ENCODE assay signal across 1 cellular context in the genomic region with DNA sequence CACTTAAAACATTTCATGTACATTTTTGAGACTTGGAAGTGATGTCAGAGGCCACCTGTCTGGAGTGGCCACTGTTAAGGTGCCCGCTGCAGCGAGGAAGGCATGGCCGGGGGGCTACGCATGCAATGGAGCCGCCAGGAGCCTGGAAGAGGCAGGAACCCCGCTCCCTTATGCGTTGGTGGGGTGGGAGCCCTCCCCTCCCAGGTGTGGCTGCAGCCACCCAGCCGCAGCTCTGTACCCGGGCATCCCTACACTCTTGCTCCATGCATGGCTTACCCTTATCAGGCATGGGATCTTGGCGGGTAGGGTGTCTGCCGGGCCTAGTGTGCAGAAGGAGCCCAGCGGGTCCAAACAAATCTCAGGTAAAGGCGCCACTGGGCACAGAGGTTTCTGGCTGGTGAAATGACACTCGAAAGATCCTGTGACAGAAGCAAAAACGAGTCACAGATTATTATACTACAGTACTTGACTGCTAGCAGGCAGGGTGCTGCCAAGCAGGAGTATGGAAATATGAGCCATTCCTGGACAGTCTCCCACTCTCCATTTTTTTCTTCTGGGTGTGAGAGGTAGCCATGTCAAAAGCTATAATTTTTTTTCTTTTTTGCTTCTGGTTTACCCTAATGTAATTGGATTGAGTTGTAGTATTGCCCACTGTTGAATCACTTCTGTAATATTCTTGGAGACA.
TF ChIP-seq lines count a peak whose summit lies in the region.

No MANE protein-coding gene starts in this region.

TF ChIP-seq in GM23338, 12 proteins besides CTCF, POLR2A, EP300 and RAD21 (continued from another document):
- TF ChIP-seq, protein P1, sequence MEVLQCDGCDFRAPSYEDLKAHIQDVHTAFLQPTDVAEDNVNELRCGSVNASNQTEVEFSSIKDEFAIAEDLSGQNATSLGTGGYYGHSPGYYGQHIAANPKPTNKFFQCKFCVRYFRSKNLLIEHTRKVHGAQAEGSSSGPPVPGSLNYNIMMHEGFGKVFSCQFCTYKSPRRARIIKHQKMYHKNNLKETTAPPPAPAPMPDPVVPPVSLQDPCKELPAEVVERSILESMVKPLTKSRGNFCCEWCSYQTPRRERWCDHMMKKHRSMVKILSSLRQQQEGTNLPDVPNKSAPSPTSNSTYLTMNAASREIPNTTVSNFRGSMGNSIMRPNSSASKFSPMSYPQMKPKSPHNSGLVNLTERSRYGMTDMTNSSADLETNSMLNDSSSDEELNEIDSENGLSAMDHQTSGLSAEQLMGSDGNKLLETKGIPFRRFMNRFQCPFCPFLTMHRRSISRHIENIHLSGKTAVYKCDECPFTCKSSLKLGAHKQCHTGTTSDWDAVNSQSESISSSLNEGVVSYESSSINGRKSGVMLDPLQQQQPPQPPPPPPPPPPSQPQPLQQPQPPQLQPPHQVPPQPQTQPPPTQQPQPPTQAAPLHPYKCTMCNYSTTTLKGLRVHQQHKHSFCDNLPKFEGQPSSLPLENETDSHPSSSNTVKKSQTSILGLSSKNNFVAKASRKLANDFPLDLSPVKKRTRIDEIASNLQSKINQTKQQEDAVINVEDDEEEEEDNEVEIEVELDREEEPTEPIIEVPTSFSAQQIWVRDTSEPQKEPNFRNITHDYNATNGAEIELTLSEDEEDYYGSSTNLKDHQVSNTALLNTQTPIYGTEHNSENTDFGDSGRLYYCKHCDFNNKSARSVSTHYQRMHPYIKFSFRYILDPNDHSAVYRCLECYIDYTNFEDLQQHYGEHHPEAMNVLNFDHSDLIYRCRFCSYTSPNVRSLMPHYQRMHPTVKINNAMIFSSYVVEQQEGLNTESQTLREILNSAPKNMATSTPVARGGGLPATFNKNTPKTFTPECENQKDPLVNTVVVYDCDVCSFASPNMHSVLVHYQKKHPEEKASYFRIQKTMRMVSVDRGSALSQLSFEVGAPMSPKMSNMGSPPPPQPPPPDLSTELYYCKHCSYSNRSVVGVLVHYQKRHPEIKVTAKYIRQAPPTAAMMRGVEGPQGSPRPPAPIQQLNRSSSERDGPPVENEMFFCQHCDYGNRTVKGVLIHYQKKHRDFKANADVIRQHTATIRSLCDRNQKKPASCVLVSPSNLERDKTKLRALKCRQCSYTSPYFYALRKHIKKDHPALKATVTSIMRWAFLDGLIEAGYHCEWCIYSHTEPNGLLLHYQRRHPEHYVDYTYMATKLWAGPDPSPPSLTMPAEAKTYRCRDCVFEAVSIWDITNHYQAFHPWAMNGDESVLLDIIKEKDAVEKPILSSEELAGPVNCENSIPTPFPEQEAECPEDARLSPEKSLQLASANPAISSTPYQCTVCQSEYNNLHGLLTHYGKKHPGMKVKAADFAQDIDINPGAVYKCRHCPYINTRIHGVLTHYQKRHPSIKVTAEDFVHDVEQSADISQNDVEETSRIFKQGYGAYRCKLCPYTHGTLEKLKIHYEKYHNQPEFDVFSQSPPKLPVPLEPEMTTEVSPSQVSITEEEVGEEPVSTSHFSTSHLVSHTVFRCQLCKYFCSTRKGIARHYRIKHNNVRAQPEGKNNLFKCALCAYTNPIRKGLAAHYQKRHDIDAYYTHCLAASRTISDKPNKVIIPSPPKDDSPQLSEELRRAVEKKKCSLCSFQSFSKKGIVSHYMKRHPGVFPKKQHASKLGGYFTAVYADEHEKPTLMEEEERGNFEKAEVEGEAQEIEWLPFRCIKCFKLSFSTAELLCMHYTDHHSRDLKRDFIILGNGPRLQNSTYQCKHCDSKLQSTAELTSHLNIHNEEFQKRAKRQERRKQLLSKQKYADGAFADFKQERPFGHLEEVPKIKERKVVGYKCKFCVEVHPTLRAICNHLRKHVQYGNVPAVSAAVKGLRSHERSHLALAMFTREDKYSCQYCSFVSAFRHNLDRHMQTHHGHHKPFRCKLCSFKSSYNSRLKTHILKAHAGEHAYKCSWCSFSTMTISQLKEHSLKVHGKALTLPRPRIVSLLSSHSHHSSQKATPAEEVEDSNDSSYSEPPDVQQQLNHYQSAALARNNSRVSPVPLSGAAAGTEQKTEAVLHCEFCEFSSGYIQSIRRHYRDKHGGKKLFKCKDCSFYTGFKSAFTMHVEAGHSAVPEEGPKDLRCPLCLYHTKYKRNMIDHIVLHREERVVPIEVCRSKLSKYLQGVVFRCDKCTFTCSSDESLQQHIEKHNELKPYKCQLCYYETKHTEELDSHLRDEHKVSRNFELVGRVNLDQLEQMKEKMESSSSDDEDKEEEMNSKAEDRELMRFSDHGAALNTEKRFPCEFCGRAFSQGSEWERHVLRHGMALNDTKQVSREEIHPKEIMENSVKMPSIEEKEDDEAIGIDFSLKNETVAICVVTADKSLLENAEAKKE (CRISPR knock-in tag; IDR thresholded peaks at IDR 0.05): no peak
